8 cellular contexts compared by ENCODE assay signal in genomic region chr12:67568055-67568454, GRCh38.
"Had no signal": no experiment of that assay in that cellular context is flagged by ENCODE, and none has a peak within 500 bp of the region (broad histone marks: within the 10 kb centered on the region; RNA-seq: fewer than 3 reads in every experiment).

No MANE protein-coding gene starts in this region.

- DNase-seq: H9, HCEC 1CT, IMR-90 had no signal

- H3K4me3 Mint-ChIP-seq: GM23338, H9 had no signal

- FAIRE-seq: H1, H54, HTR-8/SVneo, K562 had no signal

- H3K27ac Mint-ChIP-seq: GM23338, H9 had no signal

- ATAC-seq: GM23338, K562 had no signal

- H3K4me3 ChIP-seq: GM23338, K562 had no signal
